8 cellular contexts compared by ENCODE assay signal in the genomic region with DNA sequence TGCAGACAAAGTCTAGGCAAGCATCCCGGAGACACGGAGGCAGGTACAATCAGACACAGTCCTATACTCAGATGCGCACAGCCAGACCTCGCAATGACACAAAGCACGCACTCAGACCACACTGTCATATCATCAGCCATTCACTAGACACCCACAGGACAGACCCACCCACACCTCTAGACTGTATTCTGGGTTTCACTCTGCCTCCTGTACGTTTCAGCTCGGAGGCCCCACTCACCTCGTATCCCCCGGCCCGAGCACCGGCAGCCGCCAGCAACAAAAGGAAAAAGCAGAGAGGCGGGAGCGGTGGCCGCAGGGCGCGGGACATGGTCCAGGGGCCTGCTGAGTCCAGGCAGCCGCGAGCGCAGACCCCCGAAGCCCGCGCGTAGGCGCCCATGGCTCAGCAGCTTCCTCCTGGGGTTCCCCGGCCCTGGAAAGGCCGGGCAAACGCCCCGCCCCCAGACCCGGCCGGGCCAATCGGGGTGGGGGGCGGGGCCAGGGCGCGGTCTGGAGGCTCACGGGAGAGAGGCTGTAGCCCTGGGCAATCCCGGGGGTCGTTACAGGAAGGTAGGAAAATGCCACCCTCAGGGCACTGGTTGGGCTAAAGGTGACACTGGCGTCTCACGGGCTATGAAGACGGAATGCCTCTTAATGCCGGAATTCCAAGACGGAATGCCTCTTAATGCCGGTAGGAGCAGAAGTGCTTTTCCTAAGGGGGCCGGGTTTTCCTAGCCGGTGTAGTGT. TPM values are rescaled to one million over a fixed set of nuclear protein-coding genes. Genes with fewer than 3 reads are reported as not detected.
A peak's percentile ranks its signal among the peaks of the same experiment; 100 is the strongest.
DNase-seq lines count a peak whose midpoint lies in the region; ATAC-seq, FAIRE-seq and TF ChIP-seq lines count a peak whose summit lies in the region.

TSS of gene MAN2B1 (minus strand) at position 438 of the 744 bp plus-strand sequence. CDS start at position 397, 41 bp downstream.
TSS of gene WDR83 (plus strand) at position 503 of the 744 bp plus-strand sequence. CDS start 2,984 bp downstream, outside the sequence.

- TF ChIP-seq RAD21 in A549 (conservative IDR thresholded peaks at IDR 0.05 in 1 of 2, IDR thresholded peaks at IDR 0.05 in 1 of 2), result no peak

- DNase-seq in A549 (ENCODE audit: low read depth in 1 of 2, low spot score in 1 of 2) (peak; percentile 41 to 73), HT1080 (ENCODE audit: low read depth) (peak; percentile 70), activated T-cell treated with anti-CD3 and anti-CD28 coated beads for 1 hour (ENCODE audit: low read depth) (peak; percentile 70), epithelial cell of esophagus (ENCODE audit: low read depth) (peak; percentile 75), mucosa of descending colon (peak; percentile 83 to 86 (median 86))
- DNase-seq in stimulated activated CD8-positive, alpha-beta memory T cell treated with anti-CD3 and anti-CD28 coated beads, Interleukin-4, amount 100 ng/mL, for 1 hour (ENCODE audit: low read depth in 2 of 2, low spot score in 1 of 2), result peak; percentile 51 to 58

- H2AFZ ChIP-seq in OCI-LY3 (ENCODE audit: low read depth, low read length), result 0 out of 2 replicates have a peak within 1 kb of the TSS, but pooled peaks have one; percentile 29

- peaks cover 73% of the 10 kb centered on the region for H3K79me2 ChIP-seq in OCI-LY3 (ENCODE audit: low read length)

- 16% methylated on average over 21 of the region's 46 CpGs for WGBS in A549 (ENCODE audit: missing lambda C conversion rate)

- POLR2A ChIA-PET in A549 (lab: Yijun Ruan, JAX), result interaction anchor here (1.0 to 1.2 kb wide), 4 partner anchors 9 to 56 kb away, joined by 3 to 5 read pairs (median 3); partner anchors contain the start of genes DHPS, ZNF490 and ZNF791

- CTCF ChIA-PET in A549 (lab: Yijun Ruan, JAX), result interaction anchor here (0.6 to 1.3 kb wide), 3 partner anchors 10 to 413 kb away, joined by 3 to 6 read pairs (median 4); no protein-coding TSS in a partner anchor

- H3K27ac ChIP-seq in A549 (peak within 1 kb of the TSS; percentile 82 to 86), OCI-LY3 (ENCODE audit: low read length) (peak within 1 kb of the TSS; percentile 85)

- no peak for TF ChIP-seq EP300 in A549 (IDR thresholded peaks at IDR 0.05)

- H3K36me3 ChIP-seq in OCI-LY3 (replicated peaks; ENCODE audit: low read depth, low read length) (peaks cover 30% of the 10 kb centered on the region), mucosa of descending colon (ENCODE audit: low read depth) (no peaks in the 10 kb centered on the region)

- H3K9me3 ChIP-seq in A549 (no peaks in the 10 kb centered on the region), OCI-LY3 (ENCODE audit: insufficient read depth, low read length) (no peaks in the 10 kb centered on the region), mucosa of descending colon (no peaks in the 10 kb centered on the region)

- FAIRE-seq in A549 (lab: Jason Lieb, UNC), result no peak

- no peaks in the 10 kb centered on the region for H3K27me3 ChIP-seq in OCI-LY3 (ENCODE audit: low read depth, low read length)

- H3K4me2 ChIP-seq in A549 (peak within 1 kb of the TSS; percentile 97), OCI-LY3 (ENCODE audit: low read length) (peak within 1 kb of the TSS; percentile 83)

- H3K4me1 ChIP-seq in A549, result peaks cover 11% of the 10 kb centered on the region
- H3K4me1 ChIP-seq in OCI-LY3 (ENCODE audit: low read length), result peaks cover 38% of the 10 kb centered on the region
- H3K4me1 ChIP-seq in mucosa of descending colon (ENCODE audit: low read depth), result peaks cover 33% of the 10 kb centered on the region

- intact Hi-C loops in mucosa of descending colon (cut with DNase I, micrococcal nuclease), result no loop called here

- H3K9ac ChIP-seq in OCI-LY3 (ENCODE audit: low read length), result peak within 1 kb of the TSS; percentile 97

- no peaks in the 10 kb centered on the region for H4K20me1 ChIP-seq in OCI-LY3 (ENCODE audit: insufficient read depth, low read length)

- no peak for TF ChIP-seq POLR2A in A549 (IDR thresholded peaks at IDR 0.05; ENCODE audit: low read length)

- TF ChIP-seq CTCF in A549 (IDR thresholded peaks at IDR 0.05) (no peak), OCI-LY3 (IDR thresholded peaks at IDR 0.05; ENCODE audit: low read depth, low read length) (no peak), epithelial cell of esophagus (IDR thresholded peaks at IDR 0.05; ENCODE audit: insufficient read depth, low read depth, low read length, missing control alignments) (no peak), mucosa of descending colon (IDR thresholded peaks at IDR 0.05) (no peak)

- H3K4me3 ChIP-seq in A549, result peak within 1 kb of the TSS; percentile 90
- peak within 1 kb of the TSS; percentile 91 for H3K4me3 ChIP-seq in OCI-LY3 (ENCODE audit: low read length)
- H3K4me3 ChIP-seq in epithelial cell of esophagus (ENCODE audit: low read length), result peak within 1 kb of the TSS; percentile 88
- H3K4me3 ChIP-seq in mucosa of descending colon, result peak within 1 kb of the TSS; percentile 54

- ATAC-seq in A549 (peak; percentile 74 to 85), GM18867 (IDR thresholded peaks at IDR 0.05; ENCODE audit: unreplicated experiment) (peak; percentile 54), mucosa of descending colon (peak; percentile 87)

TF ChIP-seq in A549, 52 proteins besides CTCF, POLR2A, EP300 and RAD21:
- TF ChIP-seq, protein P1, sequence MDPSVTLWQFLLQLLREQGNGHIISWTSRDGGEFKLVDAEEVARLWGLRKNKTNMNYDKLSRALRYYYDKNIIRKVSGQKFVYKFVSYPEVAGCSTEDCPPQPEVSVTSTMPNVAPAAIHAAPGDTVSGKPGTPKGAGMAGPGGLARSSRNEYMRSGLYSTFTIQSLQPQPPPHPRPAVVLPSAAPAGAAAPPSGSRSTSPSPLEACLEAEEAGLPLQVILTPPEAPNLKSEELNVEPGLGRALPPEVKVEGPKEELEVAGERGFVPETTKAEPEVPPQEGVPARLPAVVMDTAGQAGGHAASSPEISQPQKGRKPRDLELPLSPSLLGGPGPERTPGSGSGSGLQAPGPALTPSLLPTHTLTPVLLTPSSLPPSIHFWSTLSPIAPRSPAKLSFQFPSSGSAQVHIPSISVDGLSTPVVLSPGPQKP (IDR thresholded peaks at IDR 0.05; ENCODE audit: low read depth, low read length), result no peak
- TF ChIP-seq CBX8 (IDR thresholded peaks at IDR 0.05), result no peak

RNA-seq across cellular contexts. Expression of gene MAN2B1, which starts in this region (rescaled TPM):
- polyA plus RNA-seq in A549 (2011; rRNA removed) (13.0 and 14.4 TPM in 2 replicates), A549 (2017; fragmentation: RNase III; extraction: RNeasy Plus Mini Kit Qiagen cat#74134 plus additional on column Dnase treatment) (15.4 to 16.3 TPM (median 15.9 TPM) in 3 replicates)
- polyA plus RNA-seq in A549 (2012; cell fraction: cytosol; rRNA removed), result 14.9 and 18.1 TPM in 2 replicates
- 45.1 and 51.5 TPM in 2 replicates for polyA plus RNA-seq in A549 (2012; cell fraction: nucleus; rRNA removed)
- polyA minus RNA-seq in A549 (2011; rRNA and poly(A)+ RNA removed), result 17.8 and 23.6 TPM in 2 replicates
- total RNA-seq in HT1080 (2014; rRNA removed; shearing (Covaris generic)), result 31.2 and 38.5 TPM in 2 replicates
- polyA plus RNA-seq in HT1080 (2015; cell fraction: cytosol; rRNA removed), result 52.4 and 53.4 TPM in 2 replicates
- polyA plus RNA-seq in HT1080 (2015; cell fraction: nucleus; rRNA removed), result 64.3 and 70.4 TPM in 2 replicates
- 100 to 1,000 TPM in 1 of 3 donors, 10 to 100 TPM in 2; 92.7 to 104 (median 96.6) TPM for total RNA-seq in mucosa of descending colon

RNA-seq across cellular contexts. Expression of gene WDR83, which starts in this region (rescaled TPM):
- polyA plus RNA-seq in A549 (2011; rRNA removed) (4.3 and 4.8 TPM in 2 replicates), A549 (2017; fragmentation: RNase III; extraction: RNeasy Plus Mini Kit Qiagen cat#74134 plus additional on column Dnase treatment) (11.1 to 13.7 TPM (median 11.4 TPM) in 3 replicates)
- polyA plus RNA-seq in A549 (2012; cell fraction: cytosol; rRNA removed), result 11.9 and 12.5 TPM in 2 replicates
- 13.7 and 15.0 TPM in 2 replicates for polyA plus RNA-seq in A549 (2012; cell fraction: nucleus; rRNA removed)
- 4.0 and 6.2 TPM in 2 replicates for polyA minus RNA-seq in A549 (2011; rRNA and poly(A)+ RNA removed)
- 12.5 and 18.2 TPM in 2 replicates for total RNA-seq in HT1080 (2014; rRNA removed; shearing (Covaris generic))
- 11.9 and 13.2 TPM in 2 replicates for polyA plus RNA-seq in HT1080 (2015; cell fraction: cytosol; rRNA removed)
- polyA plus RNA-seq in HT1080 (2015; cell fraction: nucleus; rRNA removed), result 11.8 and 13.5 TPM in 2 replicates
- total RNA-seq in mucosa of descending colon, result 10 to 100 TPM in 1 of 3 donors, 1 to 10 TPM in 2; 6.4 to 13.4 (median 7.4) TPM

Comparison
In these comparisons a context has a peak if more than half of its experiments do, and no peak if none do; other contexts are left out.
1. Peak in every context shown above with its lines: DNase-seq, ATAC-seq, H3K4me3 ChIP-seq and H3K27ac ChIP-seq.